In the genomic region with DNA sequence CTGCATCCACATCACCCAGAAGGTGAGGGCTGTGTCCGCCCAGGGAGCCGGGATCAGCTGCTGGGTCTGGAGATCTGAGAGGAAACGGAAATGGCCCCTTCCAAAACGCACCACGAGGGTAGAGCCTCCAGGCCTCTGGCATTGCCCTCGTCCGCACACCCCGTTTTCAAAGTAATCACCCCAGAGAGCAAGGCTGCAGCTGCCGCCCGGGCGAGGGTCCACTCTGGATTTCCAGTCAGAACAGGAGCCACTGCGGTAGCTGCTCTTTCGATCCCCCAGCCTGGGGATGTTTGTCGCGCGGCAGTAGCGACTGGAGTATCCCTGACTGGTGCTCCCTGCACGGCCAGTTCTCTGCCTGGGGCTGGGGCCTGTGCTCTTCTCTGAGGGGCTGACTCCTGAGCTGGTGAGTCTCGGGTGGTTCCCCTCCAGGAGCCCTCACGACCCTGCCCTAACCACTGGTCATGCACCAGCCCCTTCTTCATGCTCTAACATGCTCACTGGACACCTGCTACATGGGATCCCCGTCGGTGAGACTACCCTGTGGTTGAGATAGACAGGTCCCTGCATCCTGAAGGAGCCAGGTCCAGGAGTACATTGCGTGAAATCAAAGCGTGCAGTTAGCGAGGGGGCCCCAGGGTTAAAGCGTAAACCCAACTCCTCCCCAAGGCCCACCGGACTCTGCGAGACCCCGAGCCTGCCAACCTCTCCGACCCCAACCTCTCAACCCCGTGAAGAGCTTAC, we compare ENCODE assay signal across 1 cellular context.
A peak's percentile ranks its signal among the peaks of the same experiment; 100 is the strongest.
TF ChIP-seq lines count a peak whose summit lies in the region.

No MANE protein-coding gene starts in this region.

TF ChIP-seq in HepG2, 621 proteins besides CTCF, POLR2A, EP300 and RAD21 (continued from another document):
- TF ChIP-seq, protein P1, sequence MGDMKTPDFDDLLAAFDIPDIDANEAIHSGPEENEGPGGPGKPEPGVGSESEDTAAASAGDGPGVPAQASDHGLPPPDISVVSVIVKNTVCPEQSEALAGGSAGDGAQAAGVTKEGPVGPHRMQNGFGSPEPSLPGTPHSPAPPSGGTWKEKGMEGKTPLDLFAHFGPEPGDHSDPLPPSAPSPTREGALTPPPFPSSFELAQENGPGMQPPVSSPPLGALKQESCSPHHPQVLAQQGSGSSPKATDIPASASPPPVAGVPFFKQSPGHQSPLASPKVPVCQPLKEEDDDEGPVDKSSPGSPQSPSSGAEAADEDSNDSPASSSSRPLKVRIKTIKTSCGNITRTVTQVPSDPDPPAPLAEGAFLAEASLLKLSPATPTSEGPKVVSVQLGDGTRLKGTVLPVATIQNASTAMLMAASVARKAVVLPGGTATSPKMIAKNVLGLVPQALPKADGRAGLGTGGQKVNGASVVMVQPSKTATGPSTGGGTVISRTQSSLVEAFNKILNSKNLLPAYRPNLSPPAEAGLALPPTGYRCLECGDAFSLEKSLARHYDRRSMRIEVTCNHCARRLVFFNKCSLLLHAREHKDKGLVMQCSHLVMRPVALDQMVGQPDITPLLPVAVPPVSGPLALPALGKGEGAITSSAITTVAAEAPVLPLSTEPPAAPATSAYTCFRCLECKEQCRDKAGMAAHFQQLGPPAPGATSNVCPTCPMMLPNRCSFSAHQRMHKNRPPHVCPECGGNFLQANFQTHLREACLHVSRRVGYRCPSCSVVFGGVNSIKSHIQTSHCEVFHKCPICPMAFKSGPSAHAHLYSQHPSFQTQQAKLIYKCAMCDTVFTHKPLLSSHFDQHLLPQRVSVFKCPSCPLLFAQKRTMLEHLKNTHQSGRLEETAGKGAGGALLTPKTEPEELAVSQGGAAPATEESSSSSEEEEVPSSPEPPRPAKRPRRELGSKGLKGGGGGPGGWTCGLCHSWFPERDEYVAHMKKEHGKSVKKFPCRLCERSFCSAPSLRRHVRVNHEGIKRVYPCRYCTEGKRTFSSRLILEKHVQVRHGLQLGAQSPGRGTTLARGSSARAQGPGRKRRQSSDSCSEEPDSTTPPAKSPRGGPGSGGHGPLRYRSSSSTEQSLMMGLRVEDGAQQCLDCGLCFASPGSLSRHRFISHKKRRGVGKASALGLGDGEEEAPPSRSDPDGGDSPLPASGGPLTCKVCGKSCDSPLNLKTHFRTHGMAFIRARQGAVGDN (CRISPR knock-in tag; IDR thresholded peaks at IDR 0.05), result peak; percentile 4; the same call in 1 of the 2 replicates
- TF ChIP-seq, protein P2, sequence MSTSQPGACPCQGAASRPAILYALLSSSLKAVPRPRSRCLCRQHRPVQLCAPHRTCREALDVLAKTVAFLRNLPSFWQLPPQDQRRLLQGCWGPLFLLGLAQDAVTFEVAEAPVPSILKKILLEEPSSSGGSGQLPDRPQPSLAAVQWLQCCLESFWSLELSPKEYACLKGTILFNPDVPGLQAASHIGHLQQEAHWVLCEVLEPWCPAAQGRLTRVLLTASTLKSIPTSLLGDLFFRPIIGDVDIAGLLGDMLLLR (CRISPR knock-in tag; IDR thresholded peaks at IDR 0.05), result no peak
- TF ChIP-seq ZFX (CRISPR knock-in tag; IDR thresholded peaks at IDR 0.05; ENCODE audit: low read depth), result 0 out of 2 replicates have a peak, but pooled peaks have one; percentile 10
